19 cellular contexts compared by ENCODE assay signal in the genomic region with DNA sequence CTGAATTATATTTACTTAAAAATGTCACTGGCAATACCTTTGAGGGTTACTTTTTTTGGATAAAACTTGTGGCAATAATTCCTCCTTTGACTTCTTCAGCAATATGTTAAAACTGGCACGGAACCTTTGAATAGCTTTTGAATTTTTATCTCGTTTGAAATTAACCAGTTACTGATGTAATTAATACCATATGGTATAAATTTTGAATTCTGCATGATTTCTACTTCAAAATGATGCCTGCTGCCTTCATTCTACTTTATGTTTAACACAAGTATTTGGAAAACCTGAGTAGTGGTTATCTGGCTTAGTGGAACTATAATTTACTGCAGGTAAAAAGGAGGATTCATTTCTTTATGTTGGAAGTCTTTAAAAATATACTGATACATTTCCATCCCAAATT.
"Had no signal": no experiment of that assay in that cellular context is flagged by ENCODE, and none has a peak within 500 bp of the region (broad histone marks: within the 10 kb centered on the region; RNA-seq: fewer than 3 reads in every experiment).

No MANE protein-coding gene starts in this region.

- H3K4me3 ChIP-seq: coronary artery, heart right ventricle, right atrium auricular region, sigmoid colon, testis, tibial nerve, upper lobe of right lung, vagina had no signal

- H3K27ac Mint-ChIP-seq: natural killer cell treated with Interleukin-12 subunit alpha and Interleukin-12 subunit beta and Interleukin-15 and Interleukin-18, amount 100 ng/mL, for 72 hours; stimulated activated effector memory CD8-positive, alpha-beta T cell treated with anti-CD3 and anti-CD28 coated beads, Interleukin-12 subunit alpha, Interleukin-12 subunit beta, amount 100 ng/mL, for 72 hours; stimulated activated naive CD8-positive, alpha-beta T cell treated with anti-CD3 and anti-CD28 coated beads, Interleukin-15, Interleukin-2, amounts not matched to agents 100 ng/mL and 50 ng/mL, for 24 hours had no signal

- H3K4me3 Mint-ChIP-seq: natural killer cell treated with Interleukin-12 subunit alpha and Interleukin-12 subunit beta and Interleukin-15 and Interleukin-18, amount 100 ng/mL, for 72 hours; stimulated activated effector memory CD8-positive, alpha-beta T cell treated with anti-CD3 and anti-CD28 coated beads, Interleukin-12 subunit alpha, Interleukin-12 subunit beta, amount 100 ng/mL, for 72 hours; stimulated activated naive CD8-positive, alpha-beta T cell treated with anti-CD3 and anti-CD28 coated beads, Interleukin-15, Interleukin-2, amounts not matched to agents 100 ng/mL and 50 ng/mL, for 24 hours had no signal

- H3K36me3 ChIP-seq: heart right ventricle, neutrophil, right atrium auricular region, sigmoid colon, tibial nerve, upper lobe of right lung, vagina had no signal

- ATAC-seq: heart right ventricle; natural killer cell treated with Interleukin-12 subunit alpha and Interleukin-12 subunit beta and Interleukin-15 and Interleukin-18, amount 100 ng/mL, for 72 hours; stimulated activated effector memory CD8-positive, alpha-beta T cell treated with anti-CD3 and anti-CD28 coated beads, Interleukin-12 subunit alpha, Interleukin-12 subunit beta, amount 100 ng/mL, for 72 hours; upper lobe of right lung had no signal

- H3K27me3 ChIP-seq: heart right ventricle, neutrophil, right atrium auricular region, sigmoid colon, testis, tibial nerve, upper lobe of right lung, vagina had no signal

- H3K27ac ChIP-seq: neutrophil, testis, upper lobe of right lung had no signal

- H3K36me3 Mint-ChIP-seq: natural killer cell treated with Interleukin-12 subunit alpha and Interleukin-12 subunit beta and Interleukin-15 and Interleukin-18, amount 100 ng/mL, for 72 hours had no signal

- H3K9me3 ChIP-seq: heart right ventricle, neutrophil, right atrium auricular region, sigmoid colon, testis, tibial nerve, upper lobe of right lung, vagina had no signal

- H3K9me3 Mint-ChIP-seq: natural killer cell treated with Interleukin-12 subunit alpha and Interleukin-12 subunit beta and Interleukin-15 and Interleukin-18, amount 100 ng/mL, for 72 hours; stimulated activated effector memory CD8-positive, alpha-beta T cell treated with anti-CD3 and anti-CD28 coated beads, Interleukin-12 subunit alpha, Interleukin-12 subunit beta, amount 100 ng/mL, for 72 hours; stimulated activated naive CD8-positive, alpha-beta T cell treated with anti-CD3 and anti-CD28 coated beads, Interleukin-15, Interleukin-2, amounts not matched to agents 100 ng/mL and 50 ng/mL, for 24 hours had no signal

- DNase-seq: effector CD4-positive, alpha-beta T cell; heart right ventricle; hypothalamus; kidney glomerular epithelial cell; mammary epithelial cell; posterior cingulate gyrus; sigmoid colon; stimulated activated CD4-positive, alpha-beta T cell treated with anti-CD3 and anti-CD28 coated beads, Interleukin-4, amount 100 ng/mL, for 1 hour; stimulated activated CD8-positive, alpha-beta memory T cell treated with anti-CD3 and anti-CD28 coated beads, Interleukin-4, amount 100 ng/mL, for 48 hours; testis; upper lobe of right lung had no signal

- H3K27me3 Mint-ChIP-seq: natural killer cell treated with Interleukin-12 subunit alpha and Interleukin-12 subunit beta and Interleukin-15 and Interleukin-18, amount 100 ng/mL, for 72 hours; stimulated activated naive CD8-positive, alpha-beta T cell treated with anti-CD3 and anti-CD28 coated beads, Interleukin-15, Interleukin-2, amounts not matched to agents 100 ng/mL and 50 ng/mL, for 24 hours had no signal
